9 cellular contexts compared by ENCODE assay signal in the genomic region with DNA sequence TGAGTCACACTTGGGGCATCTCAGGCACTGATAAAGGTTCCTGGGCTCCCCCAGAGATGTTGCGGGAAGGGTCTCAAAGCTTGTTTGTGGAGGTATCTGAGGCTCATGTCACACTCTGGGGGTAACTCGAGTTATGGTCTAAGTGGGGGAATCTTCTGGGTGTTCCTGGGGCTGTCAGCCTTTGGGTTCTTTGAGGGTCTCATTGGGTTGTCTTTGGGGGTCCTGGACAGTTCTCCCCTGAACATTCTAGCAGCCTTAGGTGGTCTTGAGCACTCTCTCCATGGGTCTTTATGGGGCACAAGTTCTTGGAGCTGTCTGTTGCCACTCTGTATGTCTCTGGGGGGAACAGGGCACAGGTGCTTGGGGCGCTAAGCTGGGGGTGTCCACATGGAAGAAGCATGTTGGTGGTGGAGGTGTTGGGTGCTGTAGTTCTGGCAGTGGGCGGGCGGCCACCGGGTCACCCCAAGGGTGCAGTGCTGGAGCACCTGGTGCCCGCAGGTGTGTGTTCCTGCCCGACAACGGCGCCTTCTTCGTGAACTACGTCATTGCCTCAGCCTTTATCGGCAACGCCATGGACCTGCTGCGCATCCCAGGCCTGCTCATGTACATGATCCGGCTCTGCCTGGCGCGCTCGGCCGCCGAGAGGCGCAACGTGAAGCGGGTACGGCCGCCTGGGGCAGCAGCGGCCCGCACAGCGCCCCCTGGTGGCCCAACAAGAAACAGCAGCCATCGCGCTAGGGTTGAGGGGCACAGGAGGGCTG. TPM values are rescaled to one million over a fixed set of nuclear protein-coding genes. Genes with fewer than 3 reads are reported as not detected.
DNase-seq lines count a peak whose midpoint lies in the region; ATAC-seq and TF ChIP-seq lines count a peak whose summit lies in the region.
"Had no signal": no experiment of that assay in that cellular context is flagged by ENCODE, and none has a peak within 500 bp of the region (broad histone marks: within the 10 kb centered on the region; RNA-seq: fewer than 3 reads in every experiment).

No MANE protein-coding gene starts in this region.

- no peak for TF ChIP-seq EP300 in SK-N-SH (IDR thresholded peaks at IDR 0.05; ENCODE audit: borderline replicate concordance in 1 of 2, low read depth in 1 of 2, low read length in 1 of 2)

- no peaks in the 10 kb centered on the region for H3K9me2 ChIP-seq in SK-N-SH

- H3K79me2 ChIP-seq in SK-N-SH (ENCODE audit: insufficient read depth): no peaks in the 10 kb centered on the region

- DNase-seq in NOMO-1 (lab: John Stamatoyannopoulos, UW; ENCODE audit: unreplicated experiment in 2 of 2) (peak; percentile 34 to 65), NOMO-1 treated with dmso at 0.1 percent for 144 hours (lab: John Stamatoyannopoulos, UW; ENCODE audit: unreplicated experiment) (no peak), SK-N-SH (peak; percentile 93), head of caudate nucleus (peak in 41 of 42 donors; percentile 50 to 90 (median 76)), posterior vena cava (ENCODE audit: low spot score) (peak; percentile 93), ureter (ENCODE audit: low spot score) (peak; percentile 73)
- DNase-seq in activated naive CD4-positive, alpha-beta T cell treated with Interleukin-2 at 50 U/mL for 16 hours: peak; percentile 84

- H3K4me2 ChIP-seq in SK-N-SH: no peak overlapping the region

- CTCF ChIA-PET in SK-N-SH (lab: Yijun Ruan, JAX): interaction anchor here (0.6 to 11.0 kb wide), 26 partner anchors 9 to 509 kb away, joined by 3 to 158 read pairs (median 4); no protein-coding TSS in a partner anchor

- H2AFZ ChIP-seq in SK-N-SH (ENCODE audit: low read depth): no peak overlapping the region

- WGBS in SK-N-SH (ENCODE audit: low lambda C conversion rate): 92% methylated on average over 2 of the region's 31 CpGs

- H3K36me3 ChIP-seq in SK-N-SH (replicated peaks in 1 of 2; ENCODE audit: control insufficient read depth in 1 of 2, insufficient read depth in 2 of 2, low read length in 1 of 2): peaks cover 0 to 19% of the 10 kb centered on the region in 2 experiments

- peak; percentile 49 for ATAC-seq in HG03469 (IDR thresholded peaks at IDR 0.05; ENCODE audit: unreplicated experiment)

- POLR2A ChIA-PET in SK-N-SH (lab: Yijun Ruan, JAX): no interaction called here

- no peak overlapping the region for H3K27ac ChIP-seq in SK-N-SH (ENCODE audit: low read depth in 2 of 2, low read length in 1 of 2)

- H3K9me3 ChIP-seq in SK-N-SH: no peaks in the 10 kb centered on the region

- H3K9ac ChIP-seq in SK-N-SH: no peak overlapping the region

- peak; percentile 67 for TF ChIP-seq RAD21 in SK-N-SH (IDR thresholded peaks at IDR 0.05; ENCODE audit: low read length)

- peak; percentile 97 for TF ChIP-seq CTCF in SK-N-SH (IDR thresholded peaks at IDR 0.05)

- peak overlapping the region in 1 of 2 experiments; percentile 49; a peak in 1 of 4 replicates for H3K4me3 ChIP-seq in SK-N-SH (ENCODE audit: low read depth in 2 of 2, low read length in 1 of 2)
- H3K4me3 ChIP-seq: skin epidermis had no signal

- no peaks in the 10 kb centered on the region for H3F3A ChIP-seq in SK-N-SH (replicated peaks; ENCODE audit: insufficient read depth)

- peaks cover 0 to 3% of the 10 kb centered on the region in 2 experiments; a peak in 1 of 4 replicates for H3K4me1 ChIP-seq in SK-N-SH (ENCODE audit: control insufficient read depth in 1 of 2, insufficient read depth in 2 of 2, low read depth in 1 of 2, low read length in 1 of 2)

- no peaks in the 10 kb centered on the region for H3K27me3 ChIP-seq in SK-N-SH (ENCODE audit: insufficient read depth)

- intact Hi-C loops in head of caudate nucleus (cut with DNase I) (loop anchor here (2.0 kb wide), 1 partner anchor 55 kb away; no protein-coding TSS in a partner anchor), posterior vena cava (cut with DNase I) (loop anchor here in 1 of 2 donors (2.0 kb wide), 1 partner anchor 55 kb away; no protein-coding TSS in a partner anchor)

- no peaks in the 10 kb centered on the region for H4K20me1 ChIP-seq in SK-N-SH (ENCODE audit: insufficient read depth)

TF ChIP-seq in SK-N-SH, 30 proteins besides CTCF, POLR2A, EP300 and RAD21:
- TF ChIP-seq SIN3A (IDR thresholded peaks at IDR 0.05; ENCODE audit: borderline replicate concordance, low read depth, low read length): no peak
- peak; percentile 96 for TF ChIP-seq SMC3 (IDR thresholded peaks at IDR 0.05; ENCODE audit: low read depth, low read length)

RNA-seq across cellular contexts. Expression of a gene that starts 7.1 kb away (rescaled TPM):
- polyA plus RNA-seq in SK-N-SH (2012; rRNA removed): not detected in 2 replicates
- 0.01 TPM in 1 of 2 replicates, not detected in the other for polyA plus RNA-seq in SK-N-SH (2012; cell fraction: cytosol; rRNA removed)
- polyA plus RNA-seq in SK-N-SH (2012; cell fraction: nucleus; rRNA removed): 0.04 TPM in 1 of 2 replicates, not detected in the other
- total RNA-seq in posterior vena cava: 1 to 10 TPM in 1 of 2 donors, under 1 TPM in 1; 0.24 to 1.5 TPM
- 2.1 TPM for total RNA-seq in ureter

RNA-seq across cellular contexts. Expression of a gene that starts 24.2 kb away (rescaled TPM):
- polyA plus RNA-seq in SK-N-SH (2012; rRNA removed): 52.7 and 63.2 TPM in 2 replicates
- 26.9 and 37.6 TPM in 2 replicates for polyA plus RNA-seq in SK-N-SH (2012; cell fraction: cytosol; rRNA removed)
- 97.6 and 129 TPM in 2 replicates for polyA plus RNA-seq in SK-N-SH (2012; cell fraction: nucleus; rRNA removed)
- 10 to 100 TPM; 23.7 to 28.1 TPM for total RNA-seq in posterior vena cava
- total RNA-seq in ureter: 32.7 TPM

RNA-seq across cellular contexts. Expression of a gene that starts 24.3 kb away (rescaled TPM):
- polyA plus RNA-seq in SK-N-SH (2012; rRNA removed): 92.4 and 97.0 TPM in 2 replicates
- 72.1 and 86.3 TPM in 2 replicates for polyA plus RNA-seq in SK-N-SH (2012; cell fraction: cytosol; rRNA removed)
- polyA plus RNA-seq in SK-N-SH (2012; cell fraction: nucleus; rRNA removed): 39.4 and 45.0 TPM in 2 replicates
- total RNA-seq in posterior vena cava (10 to 100 TPM; 26.4 to 33.5 TPM), ureter (30.4 TPM)
